ENCODE assay signal across 1 cellular context in the genomic region with DNA sequence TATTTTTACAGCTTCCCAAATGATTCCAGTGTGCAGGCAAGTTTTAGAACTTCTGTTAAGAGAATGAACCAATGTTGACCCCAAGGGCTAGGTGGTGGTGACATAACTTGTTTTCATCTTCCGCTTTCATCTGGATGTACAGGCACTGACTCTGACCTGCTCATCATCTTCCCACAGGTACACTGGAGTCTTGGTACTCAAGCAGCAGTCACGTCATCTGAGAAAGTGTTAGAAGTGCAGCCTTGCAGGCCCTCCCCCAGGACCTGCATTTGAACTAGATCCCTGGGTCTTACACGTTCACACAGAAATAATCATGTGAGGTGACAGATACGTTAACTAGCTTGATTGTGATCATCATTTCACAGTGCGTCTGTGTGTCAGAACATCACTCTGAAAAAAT.
TF ChIP-seq lines count a peak whose summit lies in the region.

No MANE protein-coding gene starts in this region.

TF ChIP-seq in GM23338, 12 proteins besides CTCF, POLR2A, EP300 and RAD21 (continued from another document):
- TF ChIP-seq, protein P1, sequence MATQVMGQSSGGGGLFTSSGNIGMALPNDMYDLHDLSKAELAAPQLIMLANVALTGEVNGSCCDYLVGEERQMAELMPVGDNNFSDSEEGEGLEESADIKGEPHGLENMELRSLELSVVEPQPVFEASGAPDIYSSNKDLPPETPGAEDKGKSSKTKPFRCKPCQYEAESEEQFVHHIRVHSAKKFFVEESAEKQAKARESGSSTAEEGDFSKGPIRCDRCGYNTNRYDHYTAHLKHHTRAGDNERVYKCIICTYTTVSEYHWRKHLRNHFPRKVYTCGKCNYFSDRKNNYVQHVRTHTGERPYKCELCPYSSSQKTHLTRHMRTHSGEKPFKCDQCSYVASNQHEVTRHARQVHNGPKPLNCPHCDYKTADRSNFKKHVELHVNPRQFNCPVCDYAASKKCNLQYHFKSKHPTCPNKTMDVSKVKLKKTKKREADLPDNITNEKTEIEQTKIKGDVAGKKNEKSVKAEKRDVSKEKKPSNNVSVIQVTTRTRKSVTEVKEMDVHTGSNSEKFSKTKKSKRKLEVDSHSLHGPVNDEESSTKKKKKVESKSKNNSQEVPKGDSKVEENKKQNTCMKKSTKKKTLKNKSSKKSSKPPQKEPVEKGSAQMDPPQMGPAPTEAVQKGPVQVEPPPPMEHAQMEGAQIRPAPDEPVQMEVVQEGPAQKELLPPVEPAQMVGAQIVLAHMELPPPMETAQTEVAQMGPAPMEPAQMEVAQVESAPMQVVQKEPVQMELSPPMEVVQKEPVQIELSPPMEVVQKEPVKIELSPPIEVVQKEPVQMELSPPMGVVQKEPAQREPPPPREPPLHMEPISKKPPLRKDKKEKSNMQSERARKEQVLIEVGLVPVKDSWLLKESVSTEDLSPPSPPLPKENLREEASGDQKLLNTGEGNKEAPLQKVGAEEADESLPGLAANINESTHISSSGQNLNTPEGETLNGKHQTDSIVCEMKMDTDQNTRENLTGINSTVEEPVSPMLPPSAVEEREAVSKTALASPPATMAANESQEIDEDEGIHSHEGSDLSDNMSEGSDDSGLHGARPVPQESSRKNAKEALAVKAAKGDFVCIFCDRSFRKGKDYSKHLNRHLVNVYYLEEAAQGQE (IDR thresholded peaks at IDR 0.05; ENCODE audit: unreplicated experiment) = no peak
- TF ChIP-seq, protein P2, sequence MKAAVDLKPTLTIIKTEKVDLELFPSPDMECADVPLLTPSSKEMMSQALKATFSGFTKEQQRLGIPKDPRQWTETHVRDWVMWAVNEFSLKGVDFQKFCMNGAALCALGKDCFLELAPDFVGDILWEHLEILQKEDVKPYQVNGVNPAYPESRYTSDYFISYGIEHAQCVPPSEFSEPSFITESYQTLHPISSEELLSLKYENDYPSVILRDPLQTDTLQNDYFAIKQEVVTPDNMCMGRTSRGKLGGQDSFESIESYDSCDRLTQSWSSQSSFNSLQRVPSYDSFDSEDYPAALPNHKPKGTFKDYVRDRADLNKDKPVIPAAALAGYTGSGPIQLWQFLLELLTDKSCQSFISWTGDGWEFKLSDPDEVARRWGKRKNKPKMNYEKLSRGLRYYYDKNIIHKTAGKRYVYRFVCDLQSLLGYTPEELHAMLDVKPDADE (IDR thresholded peaks at IDR 0.05) = no peak
- no peak for TF ChIP-seq ZNF114 (CRISPR knock-in tag; IDR thresholded peaks at IDR 0.05)
- TF ChIP-seq EZH2 (IDR thresholded peaks at IDR 0.05; ENCODE audit: low read depth, unreplicated experiment) = no peak
- no peak for TF ChIP-seq ZNF331 (CRISPR knock-in tag; IDR thresholded peaks at IDR 0.05; ENCODE audit: low read depth)
- TF ChIP-seq, protein P3, sequence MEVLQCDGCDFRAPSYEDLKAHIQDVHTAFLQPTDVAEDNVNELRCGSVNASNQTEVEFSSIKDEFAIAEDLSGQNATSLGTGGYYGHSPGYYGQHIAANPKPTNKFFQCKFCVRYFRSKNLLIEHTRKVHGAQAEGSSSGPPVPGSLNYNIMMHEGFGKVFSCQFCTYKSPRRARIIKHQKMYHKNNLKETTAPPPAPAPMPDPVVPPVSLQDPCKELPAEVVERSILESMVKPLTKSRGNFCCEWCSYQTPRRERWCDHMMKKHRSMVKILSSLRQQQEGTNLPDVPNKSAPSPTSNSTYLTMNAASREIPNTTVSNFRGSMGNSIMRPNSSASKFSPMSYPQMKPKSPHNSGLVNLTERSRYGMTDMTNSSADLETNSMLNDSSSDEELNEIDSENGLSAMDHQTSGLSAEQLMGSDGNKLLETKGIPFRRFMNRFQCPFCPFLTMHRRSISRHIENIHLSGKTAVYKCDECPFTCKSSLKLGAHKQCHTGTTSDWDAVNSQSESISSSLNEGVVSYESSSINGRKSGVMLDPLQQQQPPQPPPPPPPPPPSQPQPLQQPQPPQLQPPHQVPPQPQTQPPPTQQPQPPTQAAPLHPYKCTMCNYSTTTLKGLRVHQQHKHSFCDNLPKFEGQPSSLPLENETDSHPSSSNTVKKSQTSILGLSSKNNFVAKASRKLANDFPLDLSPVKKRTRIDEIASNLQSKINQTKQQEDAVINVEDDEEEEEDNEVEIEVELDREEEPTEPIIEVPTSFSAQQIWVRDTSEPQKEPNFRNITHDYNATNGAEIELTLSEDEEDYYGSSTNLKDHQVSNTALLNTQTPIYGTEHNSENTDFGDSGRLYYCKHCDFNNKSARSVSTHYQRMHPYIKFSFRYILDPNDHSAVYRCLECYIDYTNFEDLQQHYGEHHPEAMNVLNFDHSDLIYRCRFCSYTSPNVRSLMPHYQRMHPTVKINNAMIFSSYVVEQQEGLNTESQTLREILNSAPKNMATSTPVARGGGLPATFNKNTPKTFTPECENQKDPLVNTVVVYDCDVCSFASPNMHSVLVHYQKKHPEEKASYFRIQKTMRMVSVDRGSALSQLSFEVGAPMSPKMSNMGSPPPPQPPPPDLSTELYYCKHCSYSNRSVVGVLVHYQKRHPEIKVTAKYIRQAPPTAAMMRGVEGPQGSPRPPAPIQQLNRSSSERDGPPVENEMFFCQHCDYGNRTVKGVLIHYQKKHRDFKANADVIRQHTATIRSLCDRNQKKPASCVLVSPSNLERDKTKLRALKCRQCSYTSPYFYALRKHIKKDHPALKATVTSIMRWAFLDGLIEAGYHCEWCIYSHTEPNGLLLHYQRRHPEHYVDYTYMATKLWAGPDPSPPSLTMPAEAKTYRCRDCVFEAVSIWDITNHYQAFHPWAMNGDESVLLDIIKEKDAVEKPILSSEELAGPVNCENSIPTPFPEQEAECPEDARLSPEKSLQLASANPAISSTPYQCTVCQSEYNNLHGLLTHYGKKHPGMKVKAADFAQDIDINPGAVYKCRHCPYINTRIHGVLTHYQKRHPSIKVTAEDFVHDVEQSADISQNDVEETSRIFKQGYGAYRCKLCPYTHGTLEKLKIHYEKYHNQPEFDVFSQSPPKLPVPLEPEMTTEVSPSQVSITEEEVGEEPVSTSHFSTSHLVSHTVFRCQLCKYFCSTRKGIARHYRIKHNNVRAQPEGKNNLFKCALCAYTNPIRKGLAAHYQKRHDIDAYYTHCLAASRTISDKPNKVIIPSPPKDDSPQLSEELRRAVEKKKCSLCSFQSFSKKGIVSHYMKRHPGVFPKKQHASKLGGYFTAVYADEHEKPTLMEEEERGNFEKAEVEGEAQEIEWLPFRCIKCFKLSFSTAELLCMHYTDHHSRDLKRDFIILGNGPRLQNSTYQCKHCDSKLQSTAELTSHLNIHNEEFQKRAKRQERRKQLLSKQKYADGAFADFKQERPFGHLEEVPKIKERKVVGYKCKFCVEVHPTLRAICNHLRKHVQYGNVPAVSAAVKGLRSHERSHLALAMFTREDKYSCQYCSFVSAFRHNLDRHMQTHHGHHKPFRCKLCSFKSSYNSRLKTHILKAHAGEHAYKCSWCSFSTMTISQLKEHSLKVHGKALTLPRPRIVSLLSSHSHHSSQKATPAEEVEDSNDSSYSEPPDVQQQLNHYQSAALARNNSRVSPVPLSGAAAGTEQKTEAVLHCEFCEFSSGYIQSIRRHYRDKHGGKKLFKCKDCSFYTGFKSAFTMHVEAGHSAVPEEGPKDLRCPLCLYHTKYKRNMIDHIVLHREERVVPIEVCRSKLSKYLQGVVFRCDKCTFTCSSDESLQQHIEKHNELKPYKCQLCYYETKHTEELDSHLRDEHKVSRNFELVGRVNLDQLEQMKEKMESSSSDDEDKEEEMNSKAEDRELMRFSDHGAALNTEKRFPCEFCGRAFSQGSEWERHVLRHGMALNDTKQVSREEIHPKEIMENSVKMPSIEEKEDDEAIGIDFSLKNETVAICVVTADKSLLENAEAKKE (CRISPR knock-in tag; IDR thresholded peaks at IDR 0.05) = no peak
- no peak for TF ChIP-seq EZH2phosphoT487 (IDR thresholded peaks at IDR 0.05; ENCODE audit: unreplicated experiment)
- TF ChIP-seq JUNB (IDR thresholded peaks at IDR 0.05; ENCODE audit: unreplicated experiment) = no peak
